In genomic region chr9:36166150-36166927, GRCh38 we compare ENCODE assay signal across 8 cellular contexts. TPM values are rescaled to one million over a fixed set of nuclear protein-coding genes. Genes with fewer than 3 reads are reported as not detected.
A peak's percentile ranks its signal among the peaks of the same experiment; 100 is the strongest.
DNase-seq lines count a peak whose midpoint lies in the region; ATAC-seq and TF ChIP-seq lines count a peak whose summit lies in the region.

No MANE protein-coding gene starts in this region.

- peaks cover 6% of the 10 kb centered on the region for H3K36me3 Mint-ChIP-seq in CD4-positive, alpha-beta T cell (ENCODE audit: low read depth)
- H3K36me3 Mint-ChIP-seq in nephron progenitor cell (ENCODE audit: low read depth), result peaks cover 4% of the 10 kb centered on the region

- POLR2A ChIA-PET in CD4-positive, alpha-beta T cell (lab: Charles Lee), result interaction anchor here (0.6 to 1.5 kb wide), 8 partner anchors 14 to 1423 kb away, joined by 3 to 10 read pairs (median 4); partner anchors contain the start of genes CLTA and GLIPR2

- WGBS in HUES64, result 10% methylated on average over 59 of the region's 59 CpGs

- DNase-seq in CD4-positive, alpha-beta T cell, result peak; percentile 57 to 84 (median 74)
- peak; percentile 72 to 92 (median 90) for DNase-seq in Peyer's patch
- peak; percentile 66 to 74 for DNase-seq in activated T-helper 1 cell treated with anti-CD3 and anti-CD28 coated beads, Interleukin-2, amount 50 U/mL, for 16 hours (ENCODE audit: low read depth in 1 of 2, low spot score in 1 of 2)
- DNase-seq in fibroblast of the aortic adventitia (ENCODE audit: low read depth), result peak; percentile 86
- DNase-seq in nephron progenitor cell, result peak; percentile 89
- peak; percentile 74 for DNase-seq in stimulated activated naive CD4-positive, alpha-beta T cell treated with Interleukin-2 at 50 U/mL for 16 hours (lab: John Stamatoyannopoulos, UW)

- peak; percentile 93 for TF ChIP-seq CTCF in CD4-positive, alpha-beta T cell (IDR thresholded peaks at IDR 0.05)
- TF ChIP-seq CTCF in Peyer's patch (IDR thresholded peaks at IDR 0.05) (peak; percentile 85 to 97 (median 93)), fibroblast of the aortic adventitia (IDR thresholded peaks at IDR 0.05; ENCODE audit: insufficient read depth, low read length) (peak; percentile 62), nephron progenitor cell (IDR thresholded peaks at IDR 0.05) (peak; percentile 93)

- no peaks in the 10 kb centered on the region for H3K9me3 ChIP-seq in CD4-positive, alpha-beta T cell (ENCODE audit: control insufficient read depth, low read length)
- no peaks in the 10 kb centered on the region for H3K9me3 ChIP-seq in HUES64 (ENCODE audit: insufficient read depth, low read depth, low read length)
- H3K9me3 ChIP-seq in Peyer's patch, result no peaks in the 10 kb centered on the region

- no peak overlapping the region; the same call in 1 of the 2 replicates for H3K9ac ChIP-seq in HUES64 (ENCODE audit: low read depth, low read length)

- CTCF ChIA-PET in CD4-positive, alpha-beta T cell (lab: Charles Lee), result interaction anchor here (0.6 to 7.5 kb wide), 18 partner anchors 11 to 99 kb away, joined by 3 to 122 read pairs (median 6); partner anchors contain the start of genes CLTA and GLIPR2

- H3K27me3 ChIP-seq in CD4-positive, alpha-beta T cell (ENCODE audit: control insufficient read depth, insufficient read depth, low read length), result no peaks in the 10 kb centered on the region
- no peaks in the 10 kb centered on the region for H3K27me3 ChIP-seq in HUES64 (ENCODE audit: insufficient read depth, low read length)
- no peaks in the 10 kb centered on the region for H3K27me3 ChIP-seq in Peyer's patch

- ATAC-seq in CD4-positive, alpha-beta T cell (ENCODE audit: poor library complexity), result peak; percentile 98
- ATAC-seq in GM19467 (IDR thresholded peaks at IDR 0.05; ENCODE audit: unreplicated experiment), result peak; percentile 82

- H3K4me1 Mint-ChIP-seq in CD4-positive, alpha-beta T cell (ENCODE audit: low read depth), result no peaks in the 10 kb centered on the region
- H3K4me1 Mint-ChIP-seq in nephron progenitor cell, result peaks cover 55% of the 10 kb centered on the region

- H3K27ac Mint-ChIP-seq in CD4-positive, alpha-beta T cell, result no peak overlapping the region
- H3K27ac Mint-ChIP-seq in nephron progenitor cell, result no peak overlapping the region

- no peaks in the 10 kb centered on the region for H3K27me3 Mint-ChIP-seq in CD4-positive, alpha-beta T cell
- H3K27me3 Mint-ChIP-seq in nephron progenitor cell (ENCODE audit: low read depth, poor library complexity), result peaks cover 4% of the 10 kb centered on the region

- no peak for TF ChIP-seq POLR2A in Peyer's patch (IDR thresholded peaks at IDR 0.05)

- no peaks in the 10 kb centered on the region for H3K9me3 Mint-ChIP-seq in CD4-positive, alpha-beta T cell
- H3K9me3 Mint-ChIP-seq in nephron progenitor cell, result no peaks in the 10 kb centered on the region

- H3K36me3 ChIP-seq in HUES64 (ENCODE audit: insufficient read depth, low read length) (no peaks in the 10 kb centered on the region), Peyer's patch (no peaks in the 10 kb centered on the region)

- H3K4me3 Mint-ChIP-seq in CD4-positive, alpha-beta T cell, result peak overlapping the region; percentile 51
- H3K4me3 Mint-ChIP-seq in nephron progenitor cell, result peak overlapping the region; percentile 48

- no peak overlapping the region for H3K27ac ChIP-seq in CD4-positive, alpha-beta T cell (ENCODE audit: low read depth, low read length)
- H3K27ac ChIP-seq in HUES64 (ENCODE audit: low read depth, low read length) (no peak overlapping the region), Peyer's patch (peak overlapping the region in 3 of 4 donors; percentile 43 to 67 (median 53))

- peaks cover 27% of the 10 kb centered on the region for H3K4me1 ChIP-seq in HUES64 (ENCODE audit: insufficient read depth, low read length)
- H3K4me1 ChIP-seq in Peyer's patch, result peaks cover 0 to 12% (median 0%) of the 10 kb centered on the region in 4 donors

- intact Hi-C loops in CD4-positive, alpha-beta T cell (cut with DNase I, micrococcal nuclease), result loop anchor here (1.0 to 10.0 kb wide), 2 partner anchors 63 to 212 kb away; partner anchors contain the start of gene OR2S2 (in 1 of the 2)

- peak overlapping the region; percentile 56 for H3K4me3 ChIP-seq in HUES64 (ENCODE audit: low read length)
- H3K4me3 ChIP-seq in Peyer's patch, result peak overlapping the region; percentile 34 to 55 (median 51)
- H3K4me3 ChIP-seq in fibroblast of the aortic adventitia (ENCODE audit: low read depth, low read length), result peak overlapping the region; percentile 66

RNA-seq across cellular contexts. Expression of gene CCIN, which starts 2.8 kb away (rescaled TPM):
- total RNA-seq in CD4-positive, alpha-beta T cell, result under 1 TPM; 0.22 to 0.36 TPM
- 0.30 TPM for polyA plus RNA-seq in HUES64 (2013, experiment 1 of 2)
- not detected for polyA plus RNA-seq in HUES64 (2013, experiment 2 of 2)
- total RNA-seq in Peyer's patch, result not detected
- total RNA-seq in fibroblast of the aortic adventitia (ENCODE audit: low replicate concordance), result 0.25 and 2.6 TPM in 2 replicates

RNA-seq across cellular contexts. Expression of gene CLTA, which starts 24.4 kb away (rescaled TPM):
- 10 to 100 TPM; 32.0 to 32.8 TPM for total RNA-seq in CD4-positive, alpha-beta T cell
- 246 TPM for polyA plus RNA-seq in HUES64 (2013, experiment 1 of 2)
- 242 TPM for polyA plus RNA-seq in HUES64 (2013, experiment 2 of 2)
- 100 to 1,000 TPM; 131 to 150 (median 133) TPM for total RNA-seq in Peyer's patch
- 239 and 451 TPM in 2 replicates for total RNA-seq in fibroblast of the aortic adventitia (ENCODE audit: low replicate concordance)

RNA-seq across cellular contexts. Expression of gene GLIPR2, which starts 29.8 kb away (rescaled TPM):
- 10 to 100 TPM; 13.6 to 13.7 TPM for total RNA-seq in CD4-positive, alpha-beta T cell
- polyA plus RNA-seq in HUES64 (2013, experiment 1 of 2), result 13.3 TPM
- 16.5 TPM for polyA plus RNA-seq in HUES64 (2013, experiment 2 of 2)
- total RNA-seq in Peyer's patch, result 10 to 100 TPM in 2 of 4 donors, 1 to 10 TPM in 2; 8.6 to 31.4 (median 11.6) TPM
- total RNA-seq in fibroblast of the aortic adventitia (ENCODE audit: low replicate concordance), result 24.3 and 36.6 TPM in 2 replicates

Comparison
In these comparisons a context has a peak if more than half of its experiments do, and no peak if none do; other contexts are left out.
1. H3K27ac ChIP-seq: peak in Peyer's patch (3 of 4); none in CD4-positive, alpha-beta T cell (single experiment) and HUES64 (single experiment).
2. Peak in every context shown above with its lines, with median percentiles within 50 percentile points of each other: DNase-seq, CTCF ChIP-seq and H3K4me3 ChIP-seq.